In genomic region chr4:122826596-122827257, GRCh38 we compare ENCODE assay signal across 8 cellular contexts. TPM values are rescaled to one million over a fixed set of nuclear protein-coding genes. Genes with fewer than 3 reads are reported as not detected.
DNase-seq lines count a peak whose midpoint lies in the region; ATAC-seq, FAIRE-seq and TF ChIP-seq lines count a peak whose summit lies in the region.

FGF2 (plus strand) TSS chr4:122826831; CDS start chr4:122827175, 344 bp downstream.

- POLR2A ChIA-PET in AG04450 (lab: Yijun Ruan, JAX), result no interaction called here

- peak; percentile 25 for ATAC-seq in HG02943 (IDR thresholded peaks at IDR 0.05; ENCODE audit: low read depth, unreplicated experiment)
- ATAC-seq in RWPE2 (ENCODE audit: low read depth), result peak; percentile 28

- peaks cover 5% of the 10 kb centered on the region; the same call in 1 of the 2 replicates for H3K36me3 ChIP-seq in RWPE2 (ENCODE audit: low read depth)

- no peaks in the 10 kb centered on the region for H3K9me3 Mint-ChIP-seq in immature natural killer cell

- DNase-seq in AG04450 (ENCODE audit: low read depth, low spot score) (no peak), GM18507 (ENCODE audit: extremely low spot score, insufficient read length, low read depth) (peak; percentile 12), RWPE2 (ENCODE audit: low spot score) (peak; percentile 66), caudate nucleus (lab: John Stamatoyannopoulos, UW) (peak in 54 of 61 donors; percentile 3 to 77 (median 41)), immature natural killer cell (peak; percentile 14 to 32 (median 15)), skeletal muscle cell (ENCODE audit: low read depth) (no peak), NCI-H128 (lab: John Stamatoyannopoulos, UW; ENCODE audit: unreplicated experiment) (no peak)

- TF ChIP-seq CTCF in AG04450 (IDR thresholded peaks at IDR 0.05; ENCODE audit: low read depth, low read length) (no peak), RWPE2 (IDR thresholded peaks at IDR 0.05; ENCODE audit: poor library complexity, severe bottlenecking) (peak; percentile 1)

- peaks cover 20 to 34% (median 31%) of the 10 kb centered on the region in 3 donors for H3K27me3 Mint-ChIP-seq in immature natural killer cell (ENCODE audit: low read depth in 3 of 3)

- peaks cover 12 to 20% of the 10 kb centered on the region in 2 donors for H3K4me1 Mint-ChIP-seq in immature natural killer cell

- FAIRE-seq in GM18507 (lab: Jason Lieb, UNC), result no peak

- H3K27ac Mint-ChIP-seq in immature natural killer cell, result peak within 1 kb of the TSS in 1 of 6 donors; percentile 36

- peak within 1 kb of the TSS; percentile 79 to 89 (median 86) for H3K4me3 Mint-ChIP-seq in immature natural killer cell

- CTCF ChIA-PET in AG04450 (lab: Charles Lee), result no interaction called here

- H3K36me3 Mint-ChIP-seq in immature natural killer cell, result no peaks in the 10 kb centered on the region

- peaks cover 13% of the 10 kb centered on the region for H3K4me1 ChIP-seq in RWPE2 (ENCODE audit: insufficient read depth, poor library complexity, severe bottlenecking)

- H3K4me3 ChIP-seq in AG04450 (ENCODE audit: low read depth, low read length), result peak within 1 kb of the TSS; percentile 87
- H3K4me3 ChIP-seq in RWPE2 (ENCODE audit: severe bottlenecking), result peak within 1 kb of the TSS; percentile 53
- H3K4me3 ChIP-seq in skeletal muscle cell (ENCODE audit: low read depth, low read length), result peak within 1 kb of the TSS; percentile 85

- no peaks in the 10 kb centered on the region for H3K27me3 ChIP-seq in AG04450 (ENCODE audit: control insufficient read depth, insufficient read depth, low read length)
- no peaks in the 10 kb centered on the region for H3K27me3 ChIP-seq in RWPE2 (ENCODE audit: insufficient read depth, poor library complexity, severe bottlenecking)

- H3K9me3 ChIP-seq in AG04450 (ENCODE audit: control insufficient read depth, insufficient read depth, low read length) (no peaks in the 10 kb centered on the region), RWPE2 (ENCODE audit: severe bottlenecking) (no peaks in the 10 kb centered on the region)

- H3K27ac ChIP-seq in AG04450 (ENCODE audit: low read depth, low read length), result peak within 1 kb of the TSS; percentile 77
- H3K27ac ChIP-seq in RWPE2 (ENCODE audit: poor library complexity, severe bottlenecking), result peak within 1 kb of the TSS; percentile 57
- H3K27ac ChIP-seq in caudate nucleus (ENCODE audit: low read depth, low read length), result peak within 1 kb of the TSS; percentile 74

RNA-seq across cellular contexts. Expression of gene FGF2, which starts in this region (rescaled TPM):
- polyA plus RNA-seq in AG04450 (2011; rRNA removed) (18.4 and 25.1 TPM in 2 replicates), immature natural killer cell (not detected)
- polyA minus RNA-seq in AG04450 (2011; rRNA and poly(A)+ RNA removed), result 19.3 and 27.6 TPM in 2 replicates

Comparison
In these comparisons a context has a peak if more than half of its experiments do, and no peak if none do; other contexts are left out.
1. RNA of gene FGF2 (polyA plus RNA-seq): 18.4 to 25.1 TPM in AG04450; not detected in immature natural killer cell; every median in the first group is over 10 times any median in the second.
2. Peak in DNase-seq in immature natural killer cell; RNA of the gene not detected or under 1 TPM.
3. DNase-seq: peak in GM18507 (single experiment), RWPE2 (single experiment) and caudate nucleus (54 of 61); none in AG04450 (single experiment), skeletal muscle cell (single experiment) and NCI-H128 (single experiment).
4. Peak in every context shown above with its lines, with median percentiles within 50 percentile points of each other: H3K27ac ChIP-seq and H3K4me3 ChIP-seq.